ENCODE assay signal across 1 cellular context in the genomic region with DNA sequence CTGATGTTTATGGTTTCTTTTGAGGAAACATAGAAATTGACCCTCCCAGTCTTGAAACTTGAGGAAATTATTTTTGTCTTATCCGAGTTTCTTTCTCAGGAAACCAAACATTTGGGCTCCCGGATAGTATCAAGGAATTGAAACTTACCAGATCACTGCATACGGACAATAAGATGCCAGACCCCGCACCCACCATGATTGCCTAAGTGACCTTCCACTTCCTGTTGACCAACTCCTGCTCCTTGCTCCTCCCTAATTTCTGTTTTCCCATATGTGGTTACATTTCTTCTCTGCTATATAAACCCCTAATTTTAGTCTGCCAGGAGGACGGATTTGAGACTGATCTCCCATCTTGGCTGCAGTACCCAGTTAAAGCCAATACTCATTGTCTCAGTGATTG.
TF ChIP-seq lines count a peak whose summit lies in the region.

No MANE protein-coding gene starts in this region.

TF ChIP-seq in H1, 55 proteins besides CTCF, POLR2A, EP300 and RAD21 (continued from another document):
- TF ChIP-seq, protein P1, sequence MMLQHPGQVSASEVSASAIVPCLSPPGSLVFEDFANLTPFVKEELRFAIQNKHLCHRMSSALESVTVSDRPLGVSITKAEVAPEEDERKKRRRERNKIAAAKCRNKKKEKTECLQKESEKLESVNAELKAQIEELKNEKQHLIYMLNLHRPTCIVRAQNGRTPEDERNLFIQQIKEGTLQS (IDR thresholded peaks at IDR 0.05; ENCODE audit: insufficient read depth, low read depth, low read length) = no peak
- no peak for TF ChIP-seq FOSL1 (IDR thresholded peaks at IDR 0.05; ENCODE audit: insufficient read depth, low read depth, low read length)
- no peak for TF ChIP-seq JUN (IDR thresholded peaks at IDR 0.05; ENCODE audit: low read depth, low read length)
- TF ChIP-seq KDM1A (IDR thresholded peaks at IDR 0.05; ENCODE audit: borderline replicate concordance, low read length) = no peak
- TF ChIP-seq SP4 (IDR thresholded peaks at IDR 0.05; ENCODE audit: low read length) = no peak
- no peak for TF ChIP-seq YY1 (IDR thresholded peaks at IDR 0.05; ENCODE audit: low read depth, low read length)
- no peak for TF ChIP-seq MAFK (IDR thresholded peaks at IDR 0.05; ENCODE audit: low read depth, low read length)
- TF ChIP-seq SIRT6 (IDR thresholded peaks at IDR 0.05; ENCODE audit: low read length) = no peak
- no peak for TF ChIP-seq SIX5 (IDR thresholded peaks at IDR 0.05; ENCODE audit: low read depth, low read length)
- no peak for TF ChIP-seq ZNF274 (IDR thresholded peaks at IDR 0.05; ENCODE audit: borderline replicate concordance, extremely low read depth, low read length)
